10 cellular contexts compared by ENCODE assay signal in the genomic region with DNA sequence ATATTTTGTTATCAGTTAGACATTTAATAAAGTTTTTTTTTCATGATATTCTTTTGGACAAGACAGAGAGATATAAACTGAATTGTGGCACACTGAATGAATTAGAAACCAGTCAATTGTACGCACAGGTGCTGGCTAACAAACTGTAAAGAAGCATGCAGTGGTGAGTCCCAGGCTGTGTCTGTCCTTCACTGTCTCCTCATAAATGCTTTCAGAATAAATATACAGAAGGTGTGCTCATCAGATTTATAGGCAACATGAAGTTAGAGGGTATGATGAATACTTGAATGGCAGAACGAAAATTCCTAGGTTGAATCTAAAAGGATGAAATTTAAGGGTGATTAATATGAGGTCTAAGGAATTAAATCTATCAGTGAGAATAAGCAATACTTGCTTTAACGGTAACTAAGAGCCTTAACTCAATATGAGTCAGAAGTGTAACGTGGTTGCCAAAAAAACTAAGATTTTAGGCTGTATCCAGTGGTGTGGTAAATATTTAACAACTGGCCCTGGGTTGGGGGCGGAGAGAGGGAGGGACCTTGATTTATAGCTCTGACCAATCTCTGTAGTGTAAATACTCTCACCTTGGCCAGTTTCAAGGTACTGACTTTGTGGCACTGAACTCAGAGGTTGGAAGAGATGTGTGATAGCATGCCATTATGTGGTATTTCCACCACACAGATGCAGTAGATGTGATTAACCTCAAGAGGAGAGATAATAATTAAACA. TPM values are rescaled to one million over a fixed set of nuclear protein-coding genes. Genes with fewer than 3 reads are reported as not detected.
DNase-seq lines count a peak whose midpoint lies in the region; ATAC-seq, FAIRE-seq and TF ChIP-seq lines count a peak whose summit lies in the region.
"Had no signal": no experiment of that assay in that cellular context is flagged by ENCODE, and none has a peak within 500 bp of the region (broad histone marks: within the 10 kb centered on the region; RNA-seq: fewer than 3 reads in every experiment).

No MANE protein-coding gene starts in this region.

- H3K27ac ChIP-seq in foreskin keratinocyte = no peak overlapping the region
- no peak overlapping the region for H3K27ac ChIP-seq in upper lobe of right lung
- no peak overlapping the region for H3K27ac ChIP-seq in aorta (ENCODE audit: low read depth in 1 of 2, low read length in 2 of 2)

- H3K4me1 ChIP-seq in foreskin keratinocyte (peaks cover 24% of the 10 kb centered on the region), upper lobe of right lung (peaks cover 16% of the 10 kb centered on the region), aorta (ENCODE audit: control insufficient read depth in 1 of 2, insufficient read depth in 2 of 2, low read length in 2 of 2) (peaks cover 0 to 3% of the 10 kb centered on the region in 2 donors)

- no peaks in the 10 kb centered on the region for H3K36me3 ChIP-seq in upper lobe of right lung
- no peaks in the 10 kb centered on the region for H3K36me3 ChIP-seq in aorta (ENCODE audit: control insufficient read depth in 1 of 2, insufficient read depth in 2 of 2, low read length in 1 of 2)

- 59 to 66% methylated on average over 5 of the region's 5 CpGs for WGBS in aorta, 2 donors

- ATAC-seq in foreskin keratinocyte (peak; percentile 50), upper lobe of right lung (peak; percentile 43), aorta (ENCODE audit: low FRiP score) (no peak)

- FAIRE-seq in D721Med (lab: Jason Lieb, UNC) = no peak

- H3K9me3 ChIP-seq in upper lobe of right lung = no peaks in the 10 kb centered on the region
- H3K9me3 ChIP-seq in aorta (ENCODE audit: control insufficient read depth, low read length) = no peaks in the 10 kb centered on the region

- TF ChIP-seq CTCF in foreskin keratinocyte (conservative IDR thresholded peaks at IDR 0.05) (no peak), upper lobe of right lung (IDR thresholded peaks at IDR 0.05) (no peak), D721Med (IDR thresholded peaks at IDR 0.05; ENCODE audit: insufficient read depth, missing control alignments) (no peak)

- H3K4me3 ChIP-seq in upper lobe of right lung (no peak overlapping the region), aorta (ENCODE audit: low read length in 2 of 2) (no peak overlapping the region)
- H3K4me3 ChIP-seq: lung had no signal

- intact Hi-C loops in upper lobe of right lung (cut with DNase I) = no loop called here
- intact Hi-C loops in aorta (cut with DNase I) = no loop called here

- H3K27me3 ChIP-seq in foreskin keratinocyte = no peaks in the 10 kb centered on the region
- H3K27me3 ChIP-seq in upper lobe of right lung = no peaks in the 10 kb centered on the region
- H3K27me3 ChIP-seq in aorta (ENCODE audit: control insufficient read depth in 1 of 2, insufficient read depth in 2 of 2, low read length in 1 of 2) = no peaks in the 10 kb centered on the region

- peak; percentile 60 for DNase-seq in stimulated activated CD4-positive, alpha-beta T cell treated with anti-CD3 and anti-CD28 coated beads, Interleukin-15, amount 100 ng/mL, for 24 hours
- no peak for DNase-seq in stimulated activated CD4-positive, alpha-beta T cell treated with anti-CD3 and anti-CD28 coated beads, Interleukin-4, amount 100 ng/mL, for 4 hours
- DNase-seq in NCI-H226 (peak; percentile 22), foreskin keratinocyte (peak; percentile 23 to 51), upper lobe of right lung (no peak), D721Med (ENCODE audit: insufficient read length, low spot score) (no peak), aorta (no peak), MV-4-11 (lab: John Stamatoyannopoulos, UW) (no peak)
- DNase-seq: central memory CD4-positive, alpha-beta T cell had no signal

RNA-seq across cellular contexts. Expression of a gene that starts 41.9 kb away (rescaled TPM):
- total RNA-seq in foreskin keratinocyte = 33.0 and 33.6 TPM in 2 replicates
- 6.6 and 7.3 TPM in 2 replicates for polyA plus RNA-seq in foreskin keratinocyte
- total RNA-seq in upper lobe of right lung = 72.6 TPM
- total RNA-seq in aorta = 10 to 100 TPM; 71.3 to 95.6 TPM
- 10 to 100 TPM in 1 of 2 donors, 1 to 10 TPM in 1; 6.9 to 30.8 TPM for polyA plus RNA-seq in aorta

RNA-seq across cellular contexts. Expression of a gene that starts 56.4 kb away (rescaled TPM):
- 46.2 and 53.4 TPM in 2 replicates for total RNA-seq in foreskin keratinocyte
- 91.1 and 95.1 TPM in 2 replicates for polyA plus RNA-seq in foreskin keratinocyte
- total RNA-seq in upper lobe of right lung = 181 TPM
- 100 to 1,000 TPM in 1 of 2 donors, 10 to 100 TPM in 1; 94.6 to 120 TPM for total RNA-seq in aorta
- polyA plus RNA-seq in aorta = 10 to 100 TPM; 73.0 to 89.8 TPM

Comparison
In these comparisons a context has a peak if more than half of its experiments do, and no peak if none do; other contexts are left out.
1. DNase-seq: peak in stimulated activated CD4-positive, alpha-beta T cell treated with anti-CD3 and anti-CD28 coated beads, Interleukin-15, amount 100 ng/mL, for 24 hours (single experiment), NCI-H226 (single experiment) and foreskin keratinocyte (2 of 2); none in stimulated activated CD4-positive, alpha-beta T cell treated with anti-CD3 and anti-CD28 coated beads, Interleukin-4, amount 100 ng/mL, for 4 hours (0 of 2), upper lobe of right lung (single experiment), D721Med (single experiment), aorta (0 of 2) and MV-4-11 (single experiment).